In genomic region chr13:114338959-114339358, GRCh38 we compare ENCODE assay signal across 18 cellular contexts.
"Had no signal": no experiment of that assay in that cellular context is flagged by ENCODE, and none has a peak within 500 bp of the region (broad histone marks: within the 10 kb centered on the region; RNA-seq: fewer than 3 reads in every experiment).

No MANE protein-coding gene starts in this region.

- ATAC-seq: esophagus mucosa, gastrocnemius medialis, heart right ventricle, right cardiac atrium had no signal

- H3K9me3 Mint-ChIP-seq: natural killer cell, type B pancreatic cell had no signal

- H3K4me3 ChIP-seq: coronary artery, gastrocnemius medialis, heart right ventricle, pancreas, suprapubic skin, thyroid gland had no signal

- H3K36me3 ChIP-seq: gastrocnemius medialis, heart right ventricle, pancreas, suprapubic skin, thyroid gland had no signal

- H3K9me3 ChIP-seq: gastrocnemius medialis, pancreas, suprapubic skin, thyroid gland had no signal

- H3K4me3 Mint-ChIP-seq: mesothelial cell of epicardium, type B pancreatic cell had no signal

- H3K27ac ChIP-seq: coronary artery, gastrocnemius medialis, heart right ventricle, pancreas, suprapubic skin, thyroid gland had no signal

- DNase-seq: heart right ventricle; islet precursor cell; mammary epithelial cell; occipital lobe; right cardiac atrium; small intestine; stimulated activated CD4-positive, alpha-beta T cell treated with anti-CD3 and anti-CD28 coated beads, Interleukin-12 subunit alpha, Interleukin-12 subunit beta, amount 100 ng/mL, for 4 hours; stimulated activated naive CD8-positive, alpha-beta T cell treated with anti-CD3 and anti-CD28 coated beads, Interleukin-15, Interleukin-2, amounts not matched to agents 100 U/mL and 50 U/mL, for 24 hours; thyroid gland had no signal

- H3K4me1 Mint-ChIP-seq: mesothelial cell of epicardium had no signal

- H3K27me3 Mint-ChIP-seq: progenitor cell of endocrine pancreas had no signal

- H3K27me3 ChIP-seq: gastrocnemius medialis, heart right ventricle, pancreas, suprapubic skin, thyroid gland had no signal

- H3K36me3 Mint-ChIP-seq: mesothelial cell of epicardium, natural killer cell, type B pancreatic cell had no signal

- H3K4me1 ChIP-seq: gastrocnemius medialis, pancreas, thyroid gland had no signal

- H3K27ac Mint-ChIP-seq: mesothelial cell of epicardium, progenitor cell of endocrine pancreas, type B pancreatic cell had no signal
